In the genomic region with DNA sequence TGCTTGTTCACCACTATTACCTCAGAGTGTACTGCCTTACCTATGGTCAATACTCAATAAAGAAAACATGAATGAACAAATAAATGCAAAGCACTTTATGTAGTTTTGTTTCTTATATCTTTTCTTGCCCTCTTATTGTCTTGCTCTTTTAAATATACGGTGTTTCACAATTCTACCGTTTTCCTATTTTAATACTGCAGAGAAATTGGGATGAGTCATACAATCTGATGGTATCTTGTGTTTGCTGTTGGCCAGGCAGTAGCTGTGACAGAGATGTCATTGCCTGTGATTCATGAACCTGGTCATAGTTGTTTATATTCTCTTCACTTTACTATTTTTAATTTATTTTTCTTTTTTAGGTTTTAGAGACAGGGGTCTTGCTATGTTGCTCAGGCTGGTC, we compare ENCODE assay signal across 16 cellular contexts. TPM values are rescaled to one million over a fixed set of nuclear protein-coding genes. Genes with fewer than 3 reads are reported as not detected.
A peak's percentile ranks its signal among the peaks of the same experiment; 100 is the strongest.
DNase-seq lines count a peak whose midpoint lies in the region; ATAC-seq, FAIRE-seq and TF ChIP-seq lines count a peak whose summit lies in the region.
"Had no signal": no experiment of that assay in that cellular context is flagged by ENCODE, and none has a peak within 500 bp of the region (broad histone marks: within the 10 kb centered on the region; RNA-seq: fewer than 3 reads in every experiment).

No MANE protein-coding gene starts in this region.

- no peak overlapping the region for H3K4me2 ChIP-seq in astrocyte (ENCODE audit: low read length)

- H4K20me1 ChIP-seq in astrocyte (ENCODE audit: insufficient read depth, low read length): no peaks in the 10 kb centered on the region

- H3K4me3 ChIP-seq in MG63 (no peak overlapping the region), astrocyte (ENCODE audit: insufficient read depth, low read depth, low read length) (no peak overlapping the region), thyroid gland (replicated peaks in 1 of 3) (no peak overlapping the region)

- H3K4me3 Mint-ChIP-seq in astrocyte (ENCODE audit: unreplicated experiment) (no peak overlapping the region), CD14-positive monocyte (no peak overlapping the region)
- H3K4me3 Mint-ChIP-seq: activated T-helper 1 cell treated with anti-CD3 and anti-CD28 coated beads, Interleukin-12 subunit alpha, Interleukin-12 subunit beta, Interleukin-2, Interleukin-4 antibody, amounts not matched to agents 30 ng/mL and 10 ng/mL and 1 ng/mL, durations not matched to agents 14 hours and 24 hours and 36 hours; CD4-positive, alpha-beta memory T cell had no signal

- peaks cover 10% of the 10 kb centered on the region for H3K9me3 Mint-ChIP-seq in astrocyte (ENCODE audit: unreplicated experiment)
- H3K9me3 Mint-ChIP-seq in CD14-positive monocyte: peaks cover 4 to 18% (median 15%) of the 10 kb centered on the region in 7 donors

- H3K27me3 Mint-ChIP-seq in astrocyte (ENCODE audit: low read depth, unreplicated experiment) (no peaks in the 10 kb centered on the region), CD14-positive monocyte (ENCODE audit: low read depth in 3 of 3) (peaks cover 0 to 3% (median under 1%) of the 10 kb centered on the region in 3 donors)

- intact Hi-C loops in thyroid gland (cut with DNase I): loop anchor here (5.0 kb wide), 2 partner anchors 86 to 271 kb away; no protein-coding TSS in a partner anchor
- intact Hi-C loops in CD14-positive monocyte (cut with micrococcal nuclease): loop anchor here (5.0 to 10.0 kb wide), 4 partner anchors 83 to 273 kb away; no protein-coding TSS in a partner anchor

- H3K27me3 ChIP-seq in MG63 (no peaks in the 10 kb centered on the region), astrocyte (ENCODE audit: insufficient read depth, low read length) (no peaks in the 10 kb centered on the region), foreskin keratinocyte (no peaks in the 10 kb centered on the region), thyroid gland (no peaks in the 10 kb centered on the region)

- no peaks in the 10 kb centered on the region for H3K79me2 ChIP-seq in astrocyte (ENCODE audit: insufficient read depth, low read length)

- H3K36me3 ChIP-seq in MG63 (peaks cover 19% of the 10 kb centered on the region), astrocyte (ENCODE audit: insufficient read depth, low read length) (no peaks in the 10 kb centered on the region), thyroid gland (no peaks in the 10 kb centered on the region)

- whole genome bisulfite sequencing in thyroid gland, 2 donors: 80 to 86% methylated on average over 2 of the region's 2 CpGs

- no peak overlapping the region for H2AFZ ChIP-seq in astrocyte (ENCODE audit: low read depth, low read length)

- H3K4me1 ChIP-seq in astrocyte (ENCODE audit: insufficient read depth, low read length) (no peaks in the 10 kb centered on the region), foreskin keratinocyte (no peaks in the 10 kb centered on the region), thyroid gland (no peaks in the 10 kb centered on the region)

- ATAC-seq in foreskin keratinocyte: peak; percentile 51
- ATAC-seq in GM21786 (IDR thresholded peaks at IDR 0.05; ENCODE audit: unreplicated experiment): no peak

- H3K9ac ChIP-seq in astrocyte (ENCODE audit: low read length): no peak overlapping the region

- H3K36me3 Mint-ChIP-seq in astrocyte (ENCODE audit: low read depth, unreplicated experiment) (peaks cover 12% of the 10 kb centered on the region), CD14-positive monocyte (no peaks in the 10 kb centered on the region)

- FAIRE-seq in astrocyte (lab: Jason Lieb, UNC): no peak

- no peak for TF ChIP-seq POLR2A in thyroid gland (IDR thresholded peaks at IDR 0.05)

- H3K27ac Mint-ChIP-seq in astrocyte (ENCODE audit: unreplicated experiment): no peak overlapping the region
- H3K27ac Mint-ChIP-seq in CD14-positive monocyte: no peak overlapping the region
- H3K27ac Mint-ChIP-seq: activated T-helper 1 cell treated with anti-CD3 and anti-CD28 coated beads, Interleukin-12 subunit alpha, Interleukin-12 subunit beta, Interleukin-2, Interleukin-4 antibody, amounts not matched to agents 30 ng/mL and 10 ng/mL and 1 ng/mL, durations not matched to agents 14 hours and 24 hours and 36 hours; CD4-positive, alpha-beta memory T cell had no signal

- TF ChIP-seq CTCF in astrocyte (IDR thresholded peaks at IDR 0.05; ENCODE audit: insufficient read depth, low read depth, low read length) (no peak), foreskin keratinocyte (conservative IDR thresholded peaks at IDR 0.05) (no peak), thyroid gland (IDR thresholded peaks at IDR 0.05) (no peak), CD14-positive monocyte (IDR thresholded peaks at IDR 0.05) (no peak)

- peak; percentile 71 for DNase-seq in AG20443 (ENCODE audit: low spot score)
- DNase-seq in MG63: peak; percentile 11
- peak; percentile 59 for DNase-seq in astrocyte (ENCODE audit: low read depth)
- peak in 1 of 2 donors; percentile 57 for DNase-seq in foreskin keratinocyte
- no peak for DNase-seq in thyroid gland
- DNase-seq in CD14-positive monocyte (ENCODE audit: low spot score): no peak
- DNase-seq in caudate nucleus (lab: John Stamatoyannopoulos, UW): no peak
- DNase-seq: activated CD4-positive, CD25-positive, alpha-beta regulatory T cell; CD4-positive, alpha-beta memory T cell; central memory CD4-positive, alpha-beta T cell; glutamatergic neuron; H7; KBM-7; RPMI8226 had no signal

- H3K27ac ChIP-seq in astrocyte (ENCODE audit: low read depth, low read length) (no peak overlapping the region), foreskin keratinocyte (no peak overlapping the region), thyroid gland (no peak overlapping the region), caudate nucleus (ENCODE audit: low read depth, low read length) (no peak overlapping the region)

- H3K4me1 Mint-ChIP-seq in astrocyte (ENCODE audit: low read depth, unreplicated experiment) (peaks cover 10% of the 10 kb centered on the region), CD14-positive monocyte (peaks cover 16% of the 10 kb centered on the region)
- H3K4me1 Mint-ChIP-seq: CD4-positive, alpha-beta memory T cell had no signal

- H3K9me3 ChIP-seq in MG63 (peaks cover 21% of the 10 kb centered on the region), astrocyte (ENCODE audit: insufficient read depth, low read depth, low read length) (peaks cover 6% of the 10 kb centered on the region), thyroid gland (no peaks in the 10 kb centered on the region)

RNA-seq across cellular contexts. Expression of a gene that starts 48.3 kb away (rescaled TPM):
- 160 and 180 TPM in 2 replicates for total RNA-seq in MG63 (2014; rRNA removed; shearing (Covaris generic); ENCODE audit: low replicate concordance)
- total RNA-seq in astrocyte (119 and 131 TPM in 2 replicates), foreskin keratinocyte (81.0 and 97.7 TPM in 2 replicates), thyroid gland (100 to 1,000 TPM; 146 to 355 (median 270) TPM)
- polyA plus RNA-seq in foreskin keratinocyte (60.3 and 76.5 TPM in 2 replicates), CD14-positive monocyte (100 to 1,000 TPM; 220 to 226 TPM)

RNA-seq across cellular contexts. Expression of a gene that starts 48.6 kb away (rescaled TPM):
- 208 and 305 TPM in 2 replicates for total RNA-seq in MG63 (2014; rRNA removed; shearing (Covaris generic); ENCODE audit: low replicate concordance)
- total RNA-seq in astrocyte (64.2 and 69.9 TPM in 2 replicates), foreskin keratinocyte (87.7 and 91.1 TPM in 2 replicates), thyroid gland (100 to 1,000 TPM; 179 to 198 (median 189) TPM)
- polyA plus RNA-seq in foreskin keratinocyte (49.9 and 60.9 TPM in 2 replicates), CD14-positive monocyte (10 to 100 TPM; 48.5 to 50.8 TPM)

Comparison
In these comparisons a context has a peak if more than half of its experiments do, and no peak if none do; other contexts are left out.
1. DNase-seq: peak in AG20443 (single experiment), MG63 (single experiment) and astrocyte (single experiment); none in thyroid gland (0 of 2), CD14-positive monocyte (single experiment) and caudate nucleus (0 of 61).